Comparison of ENCODE assay signal across 18 cellular contexts in genomic region chr2:237190958-237191692, GRCh38.
A peak's percentile ranks its signal among the peaks of the same experiment; 100 is the strongest.
DNase-seq lines count a peak whose midpoint lies in the region; FAIRE-seq and TF ChIP-seq lines count a peak whose summit lies in the region.
"Had no signal": no experiment of that assay in that cellular context is flagged by ENCODE, and none has a peak within 500 bp of the region (broad histone marks: within the 10 kb centered on the region; RNA-seq: fewer than 3 reads in every experiment).

No MANE protein-coding gene starts in this region.

- H3K27me3 Mint-ChIP-seq in chondrocyte (ENCODE audit: low read depth) (no peaks in the 10 kb centered on the region), endodermal cell (ENCODE audit: insufficient read depth) (peaks cover 4% of the 10 kb centered on the region)

- in situ Hi-C loops in G401 (cut with HindIII; ENCODE audit: low sequenced_read_pairs): no loop called here

- intact Hi-C loops in kidney (cut with DNase I) (no loop called here), sigmoid colon (cut with DNase I) (no loop called here)

- no peak for FAIRE-seq in kidney (lab: Jason Lieb, UNC)
- FAIRE-seq: small intestine had no signal

- H3K9me3 ChIP-seq in kidney (ENCODE audit: control insufficient read depth in 1 of 2, low read length in 2 of 2): no peaks in the 10 kb centered on the region
- no peaks in the 10 kb centered on the region for H3K9me3 ChIP-seq in sigmoid colon
- H3K9me3 ChIP-seq in endodermal cell (ENCODE audit: control insufficient read depth, low read length): no peaks in the 10 kb centered on the region
- H3K9me3 ChIP-seq in effector memory CD4-positive, alpha-beta T cell (ENCODE audit: control insufficient read depth, low read length): no peaks in the 10 kb centered on the region

- H3K4me1 Mint-ChIP-seq in chondrocyte (ENCODE audit: low read depth): peaks cover 48% of the 10 kb centered on the region
- H3K4me1 Mint-ChIP-seq in endodermal cell: no peaks in the 10 kb centered on the region
- H3K4me1 Mint-ChIP-seq: T-cell had no signal

- H3K27me3 ChIP-seq in sigmoid colon: no peaks in the 10 kb centered on the region
- H3K27me3 ChIP-seq in endodermal cell (ENCODE audit: control insufficient read depth, insufficient read depth, low read length, poor library complexity, severe bottlenecking): no peaks in the 10 kb centered on the region
- no peaks in the 10 kb centered on the region for H3K27me3 ChIP-seq in effector memory CD4-positive, alpha-beta T cell (replicated peaks; ENCODE audit: control insufficient read depth, insufficient read depth, low read length, poor library complexity, severe bottlenecking)

- H3K27ac Mint-ChIP-seq in chondrocyte (ENCODE audit: unreplicated experiment) (peak overlapping the region; percentile 20), endodermal cell (no peak overlapping the region)
- H3K27ac Mint-ChIP-seq: activated naive CD4-positive, alpha-beta T cell treated with anti-CD3 and anti-CD28 coated beads, Interleukin-2, amount 50 U/mL, for 72 hours; T-cell had no signal

- no peak overlapping the region for H3K9ac ChIP-seq in kidney (ENCODE audit: low read length in 2 of 2)
- no peak overlapping the region for H3K9ac ChIP-seq in endodermal cell (ENCODE audit: extremely low read depth, low read length, poor library complexity, severe bottlenecking)

- no peak for TF ChIP-seq EP300 in sigmoid colon (IDR thresholded peaks at IDR 0.05)

- H3K36me3 Mint-ChIP-seq in chondrocyte (ENCODE audit: low read depth): peaks cover 2% of the 10 kb centered on the region
- no peaks in the 10 kb centered on the region for H3K36me3 Mint-ChIP-seq in endodermal cell (ENCODE audit: low read depth)
- H3K36me3 Mint-ChIP-seq: activated naive CD4-positive, alpha-beta T cell treated with anti-CD3 and anti-CD28 coated beads, Interleukin-2, amount 50 U/mL, for 72 hours; T-cell had no signal

- H3K4me1 ChIP-seq in kidney (ENCODE audit: control insufficient read depth in 1 of 2, insufficient read depth in 1 of 2, low read depth in 1 of 2, low read length in 2 of 2) (no peaks in the 10 kb centered on the region), sigmoid colon (peaks cover 0 to 39% (median 18%) of the 10 kb centered on the region in 4 donors), endodermal cell (ENCODE audit: control insufficient read depth, insufficient read depth, low read length) (no peaks in the 10 kb centered on the region)
- no peaks in the 10 kb centered on the region for H3K4me1 ChIP-seq in effector memory CD4-positive, alpha-beta T cell (ENCODE audit: control insufficient read depth, insufficient read depth, low read length, poor library complexity, severe bottlenecking)

- H3K9me3 Mint-ChIP-seq in chondrocyte (ENCODE audit: low read depth) (peaks cover 3% of the 10 kb centered on the region), endodermal cell (peaks cover 2% of the 10 kb centered on the region)
- H3K9me3 Mint-ChIP-seq: activated naive CD4-positive, alpha-beta T cell treated with anti-CD3 and anti-CD28 coated beads, Interleukin-2, amount 50 U/mL, for 72 hours had no signal

- H3K36me3 ChIP-seq in kidney (ENCODE audit: control insufficient read depth in 1 of 2, insufficient read depth in 2 of 2, low read length in 2 of 2) (no peaks in the 10 kb centered on the region), sigmoid colon (no peaks in the 10 kb centered on the region), endodermal cell (ENCODE audit: control insufficient read depth, insufficient read depth, low read length) (no peaks in the 10 kb centered on the region)
- no peaks in the 10 kb centered on the region for H3K36me3 ChIP-seq in effector memory CD4-positive, alpha-beta T cell (ENCODE audit: control insufficient read depth, insufficient read depth, low read length)

- TF ChIP-seq CTCF in chondrocyte (IDR thresholded peaks at IDR 0.05) (no peak), kidney (IDR thresholded peaks at IDR 0.05; ENCODE audit: borderline replicate concordance, extremely low read depth, insufficient read depth) (no peak), sigmoid colon (IDR thresholded peaks at IDR 0.05) (no peak), endodermal cell (conservative IDR thresholded peaks at IDR 0.05) (no peak)

- H3K4me3 Mint-ChIP-seq in chondrocyte (ENCODE audit: unreplicated experiment): no peak overlapping the region
- no peak overlapping the region for H3K4me3 Mint-ChIP-seq in endodermal cell
- H3K4me3 Mint-ChIP-seq: T-cell had no signal

- peak; percentile 27 for DNase-seq in G401 (ENCODE audit: low spot score)
- no peak for DNase-seq in chondrocyte (ENCODE audit: low spot score)
- DNase-seq in kidney: peak; percentile 54
- peak; percentile 73 for DNase-seq in sigmoid colon
- no peak for DNase-seq in NCI-H1694 treated with DMSO at 0.1 percent for 48 hours (lab: John Stamatoyannopoulos, UW)
- DNase-seq in endodermal cell: no peak
- no peak for DNase-seq in effector memory CD4-positive, alpha-beta T cell
- no peak for DNase-seq in nucleus accumbens (lab: John Stamatoyannopoulos, UW)
- DNase-seq: activated CD4-positive, alpha-beta T cell treated with anti-CD3 and anti-CD28 coated beads, Interleukin-2, amount 50 U/mL, for 4 hours; activated T-cell treated with anti-CD3 and anti-CD28 coated beads, Interleukin-2, amount 50 U/mL, for 48 hours; C1 segment of cervical spinal cord; effector CD8-positive, alpha-beta T cell; Karpas-422; NCI-H1436; small intestine; T-cell had no signal

- WGBS in sigmoid colon, 2 donors: 70 to 78% methylated on average over 7 of the region's 7 CpGs
- 85 to 93% methylated on average over 4 to 7 of the region's 7 CpGs for WGBS in endodermal cell (ENCODE audit: insufficient coverage in 1 of 2, insufficient read length in 1 of 2), 2 experiments

- no peak for TF ChIP-seq POLR2A in sigmoid colon (IDR thresholded peaks at IDR 0.05)

- H3K4me3 ChIP-seq in kidney (ENCODE audit: low read length in 2 of 2): no peak overlapping the region
- H3K4me3 ChIP-seq in sigmoid colon: no peak overlapping the region
- no peak overlapping the region for H3K4me3 ChIP-seq in endodermal cell (ENCODE audit: low read length)
- no peak overlapping the region for H3K4me3 ChIP-seq in effector memory CD4-positive, alpha-beta T cell (ENCODE audit: insufficient read depth, low read depth, low read length, poor library complexity, severe bottlenecking)

- no peak overlapping the region for H3K27ac ChIP-seq in kidney (ENCODE audit: low read depth in 2 of 2, low read length in 2 of 2)
- peak overlapping the region; percentile 43 to 74 (median 62) for H3K27ac ChIP-seq in sigmoid colon
- H3K27ac ChIP-seq in endodermal cell (ENCODE audit: low read depth, low read length): no peak overlapping the region
- H3K27ac ChIP-seq in effector memory CD4-positive, alpha-beta T cell (ENCODE audit: insufficient read depth, low read length, poor library complexity, severe bottlenecking): no peak overlapping the region
- H3K27ac ChIP-seq: RWPE1 had no signal

Comparison
In these comparisons a context has a peak if more than half of its experiments do, and no peak if none do; other contexts are left out.
1. DNase-seq: peak in G401 (single experiment), kidney (single experiment) and sigmoid colon (single experiment); none in chondrocyte (single experiment), NCI-H1694 treated with DMSO at 0.1 percent for 48 hours (single experiment), endodermal cell (single experiment), effector memory CD4-positive, alpha-beta T cell (0 of 3) and nucleus accumbens (0 of 56).
2. H3K27ac ChIP-seq: peak in sigmoid colon (4 of 4); none in kidney (0 of 2), endodermal cell (single experiment) and effector memory CD4-positive, alpha-beta T cell (single experiment).